In genomic region chr17:15452746-15453145, GRCh38 we compare ENCODE assay signal across 1 cellular context.
TF ChIP-seq lines count a peak whose summit lies in the region.

No MANE protein-coding gene starts in this region.

TF ChIP-seq in HepG2, 621 proteins besides CTCF, POLR2A, EP300 and RAD21 (continued from another document):
- TF ChIP-seq, protein P1, sequence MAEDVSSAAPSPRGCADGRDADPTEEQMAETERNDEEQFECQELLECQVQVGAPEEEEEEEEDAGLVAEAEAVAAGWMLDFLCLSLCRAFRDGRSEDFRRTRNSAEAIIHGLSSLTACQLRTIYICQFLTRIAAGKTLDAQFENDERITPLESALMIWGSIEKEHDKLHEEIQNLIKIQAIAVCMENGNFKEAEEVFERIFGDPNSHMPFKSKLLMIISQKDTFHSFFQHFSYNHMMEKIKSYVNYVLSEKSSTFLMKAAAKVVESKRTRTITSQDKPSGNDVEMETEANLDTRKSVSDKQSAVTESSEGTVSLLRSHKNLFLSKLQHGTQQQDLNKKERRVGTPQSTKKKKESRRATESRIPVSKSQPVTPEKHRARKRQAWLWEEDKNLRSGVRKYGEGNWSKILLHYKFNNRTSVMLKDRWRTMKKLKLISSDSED (CRISPR knock-in tag; IDR thresholded peaks at IDR 0.05): no peak
- TF ChIP-seq ZNF234 (CRISPR knock-in tag; conservative IDR thresholded peaks at IDR 0.05) (no peak), DRAP1 (CRISPR knock-in tag; IDR thresholded peaks at IDR 0.05) (no peak), MTERF4 (CRISPR knock-in tag; IDR thresholded peaks at IDR 0.05) (no peak), USF2 (IDR thresholded peaks at IDR 0.05; ENCODE audit: low read depth, low read length) (no peak), USF2 (CRISPR knock-in tag; IDR thresholded peaks at IDR 0.05; ENCODE audit: borderline replicate concordance) (no peak), RXRB (CRISPR knock-in tag; IDR thresholded peaks at IDR 0.05; ENCODE audit: borderline replicate concordance) (no peak), ZNF776 (CRISPR knock-in tag; IDR thresholded peaks at IDR 0.05) (no peak), PCBP1 (IDR thresholded peaks at IDR 0.05; ENCODE audit: borderline replicate concordance, low read depth, low read length) (no peak), FOXM1 (CRISPR knock-in tag; IDR thresholded peaks at IDR 0.05) (no peak), JUNB (CRISPR knock-in tag; IDR thresholded peaks at IDR 0.05; ENCODE audit: borderline replicate concordance) (no peak), ZNF24 (IDR thresholded peaks at IDR 0.05) (no peak), DMTF1 (CRISPR knock-in tag; IDR thresholded peaks at IDR 0.05) (no peak), DR1 (CRISPR knock-in tag; IDR thresholded peaks at IDR 0.05) (no peak), TCF7L2 (IDR thresholded peaks at IDR 0.05; ENCODE audit: low read depth, low read length) (no peak)
- TF ChIP-seq, protein P2, sequence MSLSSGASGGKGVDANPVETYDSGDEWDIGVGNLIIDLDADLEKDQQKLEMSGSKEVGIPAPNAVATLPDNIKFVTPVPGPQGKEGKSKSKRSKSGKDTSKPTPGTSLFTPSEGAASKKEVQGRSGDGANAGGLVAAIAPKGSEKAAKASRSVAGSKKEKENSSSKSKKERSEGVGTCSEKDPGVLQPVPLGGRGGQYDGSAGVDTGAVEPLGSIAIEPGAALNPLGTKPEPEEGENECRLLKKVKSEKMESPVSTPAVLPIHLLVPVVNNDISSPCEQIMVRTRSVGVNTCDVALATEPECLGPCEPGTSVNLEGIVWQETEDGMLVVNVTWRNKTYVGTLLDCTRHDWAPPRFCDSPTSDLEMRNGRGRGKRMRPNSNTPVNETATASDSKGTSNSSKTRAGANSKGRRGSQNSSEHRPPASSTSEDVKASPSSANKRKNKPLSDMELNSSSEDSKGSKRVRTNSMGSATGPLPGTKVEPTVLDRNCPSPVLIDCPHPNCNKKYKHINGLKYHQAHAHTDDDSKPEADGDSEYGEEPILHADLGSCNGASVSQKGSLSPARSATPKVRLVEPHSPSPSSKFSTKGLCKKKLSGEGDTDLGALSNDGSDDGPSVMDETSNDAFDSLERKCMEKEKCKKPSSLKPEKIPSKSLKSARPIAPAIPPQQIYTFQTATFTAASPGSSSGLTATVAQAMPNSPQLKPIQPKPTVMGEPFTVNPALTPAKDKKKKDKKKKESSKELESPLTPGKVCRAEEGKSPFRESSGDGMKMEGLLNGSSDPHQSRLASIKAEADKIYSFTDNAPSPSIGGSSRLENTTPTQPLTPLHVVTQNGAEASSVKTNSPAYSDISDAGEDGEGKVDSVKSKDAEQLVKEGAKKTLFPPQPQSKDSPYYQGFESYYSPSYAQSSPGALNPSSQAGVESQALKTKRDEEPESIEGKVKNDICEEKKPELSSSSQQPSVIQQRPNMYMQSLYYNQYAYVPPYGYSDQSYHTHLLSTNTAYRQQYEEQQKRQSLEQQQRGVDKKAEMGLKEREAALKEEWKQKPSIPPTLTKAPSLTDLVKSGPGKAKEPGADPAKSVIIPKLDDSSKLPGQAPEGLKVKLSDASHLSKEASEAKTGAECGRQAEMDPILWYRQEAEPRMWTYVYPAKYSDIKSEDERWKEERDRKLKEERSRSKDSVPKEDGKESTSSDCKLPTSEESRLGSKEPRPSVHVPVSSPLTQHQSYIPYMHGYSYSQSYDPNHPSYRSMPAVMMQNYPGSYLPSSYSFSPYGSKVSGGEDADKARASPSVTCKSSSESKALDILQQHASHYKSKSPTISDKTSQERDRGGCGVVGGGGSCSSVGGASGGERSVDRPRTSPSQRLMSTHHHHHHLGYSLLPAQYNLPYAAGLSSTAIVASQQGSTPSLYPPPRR (CRISPR knock-in tag; IDR thresholded peaks at IDR 0.05; ENCODE audit: borderline replicate concordance): no peak
- TF ChIP-seq, protein P3, sequence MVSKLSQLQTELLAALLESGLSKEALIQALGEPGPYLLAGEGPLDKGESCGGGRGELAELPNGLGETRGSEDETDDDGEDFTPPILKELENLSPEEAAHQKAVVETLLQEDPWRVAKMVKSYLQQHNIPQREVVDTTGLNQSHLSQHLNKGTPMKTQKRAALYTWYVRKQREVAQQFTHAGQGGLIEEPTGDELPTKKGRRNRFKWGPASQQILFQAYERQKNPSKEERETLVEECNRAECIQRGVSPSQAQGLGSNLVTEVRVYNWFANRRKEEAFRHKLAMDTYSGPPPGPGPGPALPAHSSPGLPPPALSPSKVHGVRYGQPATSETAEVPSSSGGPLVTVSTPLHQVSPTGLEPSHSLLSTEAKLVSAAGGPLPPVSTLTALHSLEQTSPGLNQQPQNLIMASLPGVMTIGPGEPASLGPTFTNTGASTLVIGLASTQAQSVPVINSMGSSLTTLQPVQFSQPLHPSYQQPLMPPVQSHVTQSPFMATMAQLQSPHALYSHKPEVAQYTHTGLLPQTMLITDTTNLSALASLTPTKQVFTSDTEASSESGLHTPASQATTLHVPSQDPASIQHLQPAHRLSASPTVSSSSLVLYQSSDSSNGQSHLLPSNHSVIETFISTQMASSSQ (IDR thresholded peaks at IDR 0.05; ENCODE audit: low read depth): no peak
- TF ChIP-seq, protein P3 (CRISPR knock-in tag; IDR thresholded peaks at IDR 0.05; ENCODE audit: borderline replicate concordance): no peak
- TF ChIP-seq, protein P4, sequence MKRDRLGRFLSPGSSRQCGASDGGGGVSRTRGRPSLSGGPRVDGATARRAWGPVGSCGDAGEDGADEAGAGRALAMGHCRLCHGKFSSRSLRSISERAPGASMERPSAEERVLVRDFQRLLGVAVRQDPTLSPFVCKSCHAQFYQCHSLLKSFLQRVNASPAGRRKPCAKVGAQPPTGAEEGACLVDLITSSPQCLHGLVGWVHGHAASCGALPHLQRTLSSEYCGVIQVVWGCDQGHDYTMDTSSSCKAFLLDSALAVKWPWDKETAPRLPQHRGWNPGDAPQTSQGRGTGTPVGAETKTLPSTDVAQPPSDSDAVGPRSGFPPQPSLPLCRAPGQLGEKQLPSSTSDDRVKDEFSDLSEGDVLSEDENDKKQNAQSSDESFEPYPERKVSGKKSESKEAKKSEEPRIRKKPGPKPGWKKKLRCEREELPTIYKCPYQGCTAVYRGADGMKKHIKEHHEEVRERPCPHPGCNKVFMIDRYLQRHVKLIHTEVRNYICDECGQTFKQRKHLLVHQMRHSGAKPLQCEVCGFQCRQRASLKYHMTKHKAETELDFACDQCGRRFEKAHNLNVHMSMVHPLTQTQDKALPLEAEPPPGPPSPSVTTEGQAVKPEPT (CRISPR knock-in tag; IDR thresholded peaks at IDR 0.05; ENCODE audit: low read depth): no peak
